ENCODE assay signal across 1 cellular context in genomic region chr2:6826081-6826913, GRCh38.
A peak's percentile ranks its signal among the peaks of the same experiment; 100 is the strongest.
TF ChIP-seq lines count a peak whose summit lies in the region.

No MANE protein-coding gene starts in this region.

TF ChIP-seq in K562, 482 proteins besides CTCF, POLR2A, EP300 and RAD21 (continued from another document and continues in another):
- TF ChIP-seq RNF219 (CRISPR knock-in tag; IDR thresholded peaks at IDR 0.05) = no peak
- no peak for TF ChIP-seq GTF2E2 (tag; IDR thresholded peaks at IDR 0.05)
- no peak for TF ChIP-seq TAF9B (IDR thresholded peaks at IDR 0.05; ENCODE audit: partially characterized antibody)
- TF ChIP-seq TCF15 (CRISPR knock-in tag; IDR thresholded peaks at IDR 0.05) = no peak
- TF ChIP-seq DPF2 (IDR thresholded peaks at IDR 0.05) = peak; percentile 84
- TF ChIP-seq HDAC2 (IDR thresholded peaks at IDR 0.05) = 0 out of 2 replicates have a peak, but pooled peaks have one; percentile 15
- no peak for TF ChIP-seq SETDB1 (IDR thresholded peaks at IDR 0.05; ENCODE audit: low read length)
- TF ChIP-seq HMG20B (CRISPR knock-in tag; IDR thresholded peaks at IDR 0.05) = no peak
- no peak for TF ChIP-seq EZH2 (IDR thresholded peaks at IDR 0.05; ENCODE audit: borderline replicate concordance, low read depth, low read length)
- 0 out of 2 replicates have a peak, but pooled peaks have one; percentile 35 for TF ChIP-seq MYNN (IDR thresholded peaks at IDR 0.05)
- no peak for TF ChIP-seq MYNN (CRISPR knock-in tag; IDR thresholded peaks at IDR 0.05)
- TF ChIP-seq ZNF146 (CRISPR knock-in tag; IDR thresholded peaks at IDR 0.05; ENCODE audit: unreplicated experiment) = no peak
- TF ChIP-seq ZNF232 (CRISPR knock-in tag; IDR thresholded peaks at IDR 0.05) = no peak
- TF ChIP-seq TRIM24 (IDR thresholded peaks at IDR 0.05) = peak; percentile 76 to 78
- TF ChIP-seq ZNF408 (CRISPR knock-in tag; IDR thresholded peaks at IDR 0.05; ENCODE audit: low read depth) = no peak
- TF ChIP-seq SRSF7 (optimal IDR thresholded peaks at IDR 0.05; ENCODE audit: low read depth, low read length) = no peak
- TF ChIP-seq ZSCAN29 (IDR thresholded peaks at IDR 0.05) = no peak
- no peak for TF ChIP-seq LARP7 (IDR thresholded peaks at IDR 0.05)
- TF ChIP-seq BHLHE40 (IDR thresholded peaks at IDR 0.05; ENCODE audit: low read length) = no peak
- TF ChIP-seq, protein P1, sequence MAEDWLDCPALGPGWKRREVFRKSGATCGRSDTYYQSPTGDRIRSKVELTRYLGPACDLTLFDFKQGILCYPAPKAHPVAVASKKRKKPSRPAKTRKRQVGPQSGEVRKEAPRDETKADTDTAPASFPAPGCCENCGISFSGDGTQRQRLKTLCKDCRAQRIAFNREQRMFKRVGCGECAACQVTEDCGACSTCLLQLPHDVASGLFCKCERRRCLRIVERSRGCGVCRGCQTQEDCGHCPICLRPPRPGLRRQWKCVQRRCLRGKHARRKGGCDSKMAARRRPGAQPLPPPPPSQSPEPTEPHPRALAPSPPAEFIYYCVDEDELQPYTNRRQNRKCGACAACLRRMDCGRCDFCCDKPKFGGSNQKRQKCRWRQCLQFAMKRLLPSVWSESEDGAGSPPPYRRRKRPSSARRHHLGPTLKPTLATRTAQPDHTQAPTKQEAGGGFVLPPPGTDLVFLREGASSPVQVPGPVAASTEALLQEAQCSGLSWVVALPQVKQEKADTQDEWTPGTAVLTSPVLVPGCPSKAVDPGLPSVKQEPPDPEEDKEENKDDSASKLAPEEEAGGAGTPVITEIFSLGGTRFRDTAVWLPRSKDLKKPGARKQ (CRISPR knock-in tag; IDR thresholded peaks at IDR 0.05) = no peak
- TF ChIP-seq POLR2H (tag; IDR thresholded peaks at IDR 0.05; ENCODE audit: low read depth) = no peak
- no peak for TF ChIP-seq OTX1 (CRISPR knock-in tag; IDR thresholded peaks at IDR 0.05)
- TF ChIP-seq, protein P2, sequence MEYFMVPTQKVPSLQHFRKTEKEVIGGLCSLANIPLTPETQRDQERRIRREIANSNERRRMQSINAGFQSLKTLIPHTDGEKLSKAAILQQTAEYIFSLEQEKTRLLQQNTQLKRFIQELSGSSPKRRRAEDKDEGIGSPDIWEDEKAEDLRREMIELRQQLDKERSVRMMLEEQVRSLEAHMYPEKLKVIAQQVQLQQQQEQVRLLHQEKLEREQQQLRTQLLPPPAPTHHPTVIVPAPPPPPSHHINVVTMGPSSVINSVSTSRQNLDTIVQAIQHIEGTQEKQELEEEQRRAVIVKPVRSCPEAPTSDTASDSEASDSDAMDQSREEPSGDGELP (CRISPR knock-in tag; IDR thresholded peaks at IDR 0.05; ENCODE audit: borderline replicate concordance) = no peak
- TF ChIP-seq LEF1 (IDR thresholded peaks at IDR 0.05) = no peak; the same call in 1 of the 2 replicates
- TF ChIP-seq, protein P3, sequence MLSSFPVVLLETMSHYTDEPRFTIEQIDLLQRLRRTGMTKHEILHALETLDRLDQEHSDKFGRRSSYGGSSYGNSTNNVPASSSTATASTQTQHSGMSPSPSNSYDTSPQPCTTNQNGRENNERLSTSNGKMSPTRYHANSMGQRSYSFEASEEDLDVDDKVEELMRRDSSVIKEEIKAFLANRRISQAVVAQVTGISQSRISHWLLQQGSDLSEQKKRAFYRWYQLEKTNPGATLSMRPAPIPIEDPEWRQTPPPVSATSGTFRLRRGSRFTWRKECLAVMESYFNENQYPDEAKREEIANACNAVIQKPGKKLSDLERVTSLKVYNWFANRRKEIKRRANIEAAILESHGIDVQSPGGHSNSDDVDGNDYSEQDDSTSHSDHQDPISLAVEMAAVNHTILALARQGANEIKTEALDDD (IDR thresholded peaks at IDR 0.05) = 0 out of 2 replicates have a peak, but pooled peaks have one; percentile 36
- no peak for TF ChIP-seq CHD4 (IDR thresholded peaks at IDR 0.05; ENCODE audit: insufficient read depth, insufficient replicate concordance, low read depth, low read length, poor library complexity, severe bottlenecking)
- no peak for TF ChIP-seq ZNF143 (CRISPR knock-in tag; IDR thresholded peaks at IDR 0.05)
- peak; percentile 30 for TF ChIP-seq DACH1 (IDR thresholded peaks at IDR 0.05; ENCODE audit: partially characterized antibody)
- peak; percentile 88 for TF ChIP-seq MAFK (IDR thresholded peaks at IDR 0.05; ENCODE audit: low read length)
- TF ChIP-seq RBM17 (IDR thresholded peaks at IDR 0.05; ENCODE audit: borderline replicate concordance, low read depth, low read length) = no peak
- TF ChIP-seq BCOR (IDR thresholded peaks at IDR 0.05) = no peak
- no peak for TF ChIP-seq NCOA2 (IDR thresholded peaks at IDR 0.05; ENCODE audit: partially characterized antibody in 2 of 2)
- TF ChIP-seq MAZ (CRISPR knock-in tag; conservative IDR thresholded peaks at IDR 0.05 in 1 of 2, IDR thresholded peaks at IDR 0.05 in 1 of 2) = no peak
- TF ChIP-seq XRCC4 (IDR thresholded peaks at IDR 0.05; ENCODE audit: extremely low read depth, insufficient read depth, insufficient read length) = no peak
- TF ChIP-seq KAT8 (IDR thresholded peaks at IDR 0.05; ENCODE audit: low read depth) = no peak
- 0 out of 2 replicates have a peak, but pooled peaks have one; percentile 13 for TF ChIP-seq TEAD4 (IDR thresholded peaks at IDR 0.05; ENCODE audit: low read length)
- no peak for TF ChIP-seq TEAD4 (CRISPR knock-in tag; IDR thresholded peaks at IDR 0.05; ENCODE audit: borderline replicate concordance)
- no peak for TF ChIP-seq CHD2 (IDR thresholded peaks at IDR 0.05; ENCODE audit: low read depth, low read length)
- TF ChIP-seq CREBBP (IDR thresholded peaks at IDR 0.05; ENCODE audit: low read depth, low read length) = no peak
- no peak for TF ChIP-seq NFIX (CRISPR knock-in tag; IDR thresholded peaks at IDR 0.05; ENCODE audit: low read depth)
- TF ChIP-seq RCOR1 (IDR thresholded peaks at IDR 0.05; ENCODE audit: borderline replicate concordance in 1 of 2, low read depth in 2 of 2, low read length in 2 of 2) = peak in 1 of 2 experiments; percentile 78; a peak in 1 of 4 replicates
- TF ChIP-seq TBP (optimal IDR thresholded peaks at IDR 0.05; ENCODE audit: low read depth, low read length) = no peak
- no peak for TF ChIP-seq ZNF609 (CRISPR knock-in tag; IDR thresholded peaks at IDR 0.05; ENCODE audit: borderline replicate concordance)
- TF ChIP-seq TSHZ1 (CRISPR knock-in tag; IDR thresholded peaks at IDR 0.05) = no peak
- no peak for TF ChIP-seq SAFB (IDR thresholded peaks at IDR 0.05; ENCODE audit: borderline replicate concordance, low read depth, low read length)
- TF ChIP-seq, protein P4, sequence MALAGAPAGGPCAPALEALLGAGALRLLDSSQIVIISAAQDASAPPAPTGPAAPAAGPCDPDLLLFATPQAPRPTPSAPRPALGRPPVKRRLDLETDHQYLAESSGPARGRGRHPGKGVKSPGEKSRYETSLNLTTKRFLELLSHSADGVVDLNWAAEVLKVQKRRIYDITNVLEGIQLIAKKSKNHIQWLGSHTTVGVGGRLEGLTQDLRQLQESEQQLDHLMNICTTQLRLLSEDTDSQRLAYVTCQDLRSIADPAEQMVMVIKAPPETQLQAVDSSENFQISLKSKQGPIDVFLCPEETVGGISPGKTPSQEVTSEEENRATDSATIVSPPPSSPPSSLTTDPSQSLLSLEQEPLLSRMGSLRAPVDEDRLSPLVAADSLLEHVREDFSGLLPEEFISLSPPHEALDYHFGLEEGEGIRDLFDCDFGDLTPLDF (CRISPR knock-in tag; IDR thresholded peaks at IDR 0.05) = no peak
- no peak for TF ChIP-seq TFAM (CRISPR knock-in tag; conservative IDR thresholded peaks at IDR 0.05)
- 0 out of 2 replicates have a peak, but pooled peaks have one; percentile 4 for TF ChIP-seq CBFA2T2 (conservative IDR thresholded peaks at IDR 0.05)
- TF ChIP-seq, protein P5, sequence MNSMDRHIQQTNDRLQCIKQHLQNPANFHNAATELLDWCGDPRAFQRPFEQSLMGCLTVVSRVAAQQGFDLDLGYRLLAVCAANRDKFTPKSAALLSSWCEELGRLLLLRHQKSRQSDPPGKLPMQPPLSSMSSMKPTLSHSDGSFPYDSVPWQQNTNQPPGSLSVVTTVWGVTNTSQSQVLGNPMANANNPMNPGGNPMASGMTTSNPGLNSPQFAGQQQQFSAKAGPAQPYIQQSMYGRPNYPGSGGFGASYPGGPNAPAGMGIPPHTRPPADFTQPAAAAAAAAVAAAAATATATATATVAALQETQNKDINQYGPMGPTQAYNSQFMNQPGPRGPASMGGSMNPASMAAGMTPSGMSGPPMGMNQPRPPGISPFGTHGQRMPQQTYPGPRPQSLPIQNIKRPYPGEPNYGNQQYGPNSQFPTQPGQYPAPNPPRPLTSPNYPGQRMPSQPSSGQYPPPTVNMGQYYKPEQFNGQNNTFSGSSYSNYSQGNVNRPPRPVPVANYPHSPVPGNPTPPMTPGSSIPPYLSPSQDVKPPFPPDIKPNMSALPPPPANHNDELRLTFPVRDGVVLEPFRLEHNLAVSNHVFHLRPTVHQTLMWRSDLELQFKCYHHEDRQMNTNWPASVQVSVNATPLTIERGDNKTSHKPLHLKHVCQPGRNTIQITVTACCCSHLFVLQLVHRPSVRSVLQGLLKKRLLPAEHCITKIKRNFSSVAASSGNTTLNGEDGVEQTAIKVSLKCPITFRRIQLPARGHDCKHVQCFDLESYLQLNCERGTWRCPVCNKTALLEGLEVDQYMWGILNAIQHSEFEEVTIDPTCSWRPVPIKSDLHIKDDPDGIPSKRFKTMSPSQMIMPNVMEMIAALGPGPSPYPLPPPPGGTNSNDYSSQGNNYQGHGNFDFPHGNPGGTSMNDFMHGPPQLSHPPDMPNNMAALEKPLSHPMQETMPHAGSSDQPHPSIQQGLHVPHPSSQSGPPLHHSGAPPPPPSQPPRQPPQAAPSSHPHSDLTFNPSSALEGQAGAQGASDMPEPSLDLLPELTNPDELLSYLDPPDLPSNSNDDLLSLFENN (IDR thresholded peaks at IDR 0.05; ENCODE audit: low read depth in 2 of 2, low read length in 2 of 2) = no peak
- no peak for TF ChIP-seq KDM2B (CRISPR knock-in tag; IDR thresholded peaks at IDR 0.05)
